ENCODE assay signal across 1 cellular context in the genomic region with DNA sequence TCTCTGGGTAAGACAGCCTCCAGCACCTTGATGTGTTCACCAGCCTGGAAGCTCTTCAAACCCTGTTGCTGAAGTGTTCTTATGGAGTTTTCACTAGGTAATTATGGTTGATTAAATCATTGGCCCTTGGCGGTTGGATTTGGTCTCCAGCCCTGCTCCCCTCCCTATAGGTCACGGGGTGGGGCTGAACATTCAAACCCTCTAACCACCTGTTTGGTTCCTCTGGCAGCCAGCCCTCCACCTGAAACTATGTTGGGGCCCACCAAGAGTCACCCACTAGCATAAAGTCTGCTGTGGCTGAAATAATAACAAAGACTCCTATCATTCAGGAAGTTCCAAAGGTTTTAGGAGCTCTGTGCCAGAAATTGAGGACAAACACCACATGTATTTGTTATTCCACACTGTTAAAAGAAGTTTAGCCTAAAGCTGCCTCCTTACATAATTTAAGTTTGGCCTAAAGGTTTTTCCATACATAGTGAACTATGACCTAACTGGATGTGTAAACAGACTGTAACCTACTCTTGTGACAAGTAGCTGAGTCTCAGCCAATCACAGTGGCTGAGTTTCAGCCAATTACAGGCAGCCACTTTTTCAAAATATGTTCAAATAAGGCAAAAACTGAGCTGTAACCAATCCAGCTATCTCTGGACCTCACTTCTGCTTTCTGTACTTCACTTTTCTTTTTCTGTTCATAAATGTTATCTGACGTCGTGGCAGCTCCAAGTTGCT.
TF ChIP-seq lines count a peak whose summit lies in the region.

No MANE protein-coding gene starts in this region.

TF ChIP-seq in WTC11, 78 proteins besides CTCF, POLR2A, EP300 and RAD21 (continued from another document):
- TF ChIP-seq USF2 (CRISPR knock-in tag; IDR thresholded peaks at IDR 0.05) (no peak), TCF7 (CRISPR knock-in tag; IDR thresholded peaks at IDR 0.05; ENCODE audit: low read depth) (no peak), SMAD4 (CRISPR knock-in tag; IDR thresholded peaks at IDR 0.05) (no peak), FOXJ3 (CRISPR knock-in tag; IDR thresholded peaks at IDR 0.05; ENCODE audit: borderline replicate concordance) (no peak), GTF2I (CRISPR knock-in tag; conservative IDR thresholded peaks at IDR 0.05) (no peak), USF1 (CRISPR knock-in tag; IDR thresholded peaks at IDR 0.05) (no peak), NFYB (CRISPR knock-in tag; conservative IDR thresholded peaks at IDR 0.05; ENCODE audit: low read depth) (no peak), ELF4 (CRISPR knock-in tag; IDR thresholded peaks at IDR 0.05; ENCODE audit: low read depth) (no peak)
- TF ChIP-seq, protein P1, sequence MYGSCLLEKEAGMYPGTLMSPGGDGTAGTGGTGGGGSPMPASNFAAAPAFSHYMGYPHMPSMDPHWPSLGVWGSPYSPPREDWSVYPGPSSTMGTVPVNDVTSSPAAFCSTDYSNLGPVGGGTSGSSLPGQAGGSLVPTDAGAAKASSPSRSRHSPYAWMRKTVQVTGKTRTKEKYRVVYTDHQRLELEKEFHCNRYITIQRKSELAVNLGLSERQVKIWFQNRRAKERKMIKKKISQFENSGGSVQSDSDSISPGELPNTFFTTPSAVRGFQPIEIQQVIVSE (CRISPR knock-in tag; IDR thresholded peaks at IDR 0.05; ENCODE audit: borderline replicate concordance): no peak
- TF ChIP-seq, protein P2, sequence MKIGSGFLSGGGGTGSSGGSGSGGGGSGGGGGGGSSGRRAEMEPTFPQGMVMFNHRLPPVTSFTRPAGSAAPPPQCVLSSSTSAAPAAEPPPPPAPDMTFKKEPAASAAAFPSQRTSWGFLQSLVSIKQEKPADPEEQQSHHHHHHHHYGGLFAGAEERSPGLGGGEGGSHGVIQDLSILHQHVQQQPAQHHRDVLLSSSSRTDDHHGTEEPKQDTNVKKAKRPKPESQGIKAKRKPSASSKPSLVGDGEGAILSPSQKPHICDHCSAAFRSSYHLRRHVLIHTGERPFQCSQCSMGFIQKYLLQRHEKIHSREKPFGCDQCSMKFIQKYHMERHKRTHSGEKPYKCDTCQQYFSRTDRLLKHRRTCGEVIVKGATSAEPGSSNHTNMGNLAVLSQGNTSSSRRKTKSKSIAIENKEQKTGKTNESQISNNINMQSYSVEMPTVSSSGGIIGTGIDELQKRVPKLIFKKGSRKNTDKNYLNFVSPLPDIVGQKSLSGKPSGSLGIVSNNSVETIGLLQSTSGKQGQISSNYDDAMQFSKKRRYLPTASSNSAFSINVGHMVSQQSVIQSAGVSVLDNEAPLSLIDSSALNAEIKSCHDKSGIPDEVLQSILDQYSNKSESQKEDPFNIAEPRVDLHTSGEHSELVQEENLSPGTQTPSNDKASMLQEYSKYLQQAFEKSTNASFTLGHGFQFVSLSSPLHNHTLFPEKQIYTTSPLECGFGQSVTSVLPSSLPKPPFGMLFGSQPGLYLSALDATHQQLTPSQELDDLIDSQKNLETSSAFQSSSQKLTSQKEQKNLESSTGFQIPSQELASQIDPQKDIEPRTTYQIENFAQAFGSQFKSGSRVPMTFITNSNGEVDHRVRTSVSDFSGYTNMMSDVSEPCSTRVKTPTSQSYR (CRISPR knock-in tag; IDR thresholded peaks at IDR 0.05): no peak
- TF ChIP-seq, protein P3, sequence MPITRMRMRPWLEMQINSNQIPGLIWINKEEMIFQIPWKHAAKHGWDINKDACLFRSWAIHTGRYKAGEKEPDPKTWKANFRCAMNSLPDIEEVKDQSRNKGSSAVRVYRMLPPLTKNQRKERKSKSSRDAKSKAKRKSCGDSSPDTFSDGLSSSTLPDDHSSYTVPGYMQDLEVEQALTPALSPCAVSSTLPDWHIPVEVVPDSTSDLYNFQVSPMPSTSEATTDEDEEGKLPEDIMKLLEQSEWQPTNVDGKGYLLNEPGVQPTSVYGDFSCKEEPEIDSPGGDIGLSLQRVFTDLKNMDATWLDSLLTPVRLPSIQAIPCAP (CRISPR knock-in tag; IDR thresholded peaks at IDR 0.05): no peak
